ENCODE assay signal across 8 cellular contexts in genomic region chr1:47436979-47437517, GRCh38. TPM values are rescaled to one million over a fixed set of nuclear protein-coding genes. Genes with fewer than 3 reads are reported as not detected.
A peak's percentile ranks its signal among the peaks of the same experiment; 100 is the strongest.
DNase-seq lines count a peak whose midpoint lies in the region; ATAC-seq and TF ChIP-seq lines count a peak whose summit lies in the region.

No MANE protein-coding gene starts in this region.

- H3K36me3 ChIP-seq in hepatocyte (replicated peaks; ENCODE audit: insufficient read depth, low read depth) (no peaks in the 10 kb centered on the region), smooth muscle cell (ENCODE audit: low read depth) (no peaks in the 10 kb centered on the region)

- no peaks in the 10 kb centered on the region for H3K9me3 Mint-ChIP-seq in activated naive CD4-positive, alpha-beta T cell treated with anti-CD3 and anti-CD28 coated beads, Interleukin-2, amount 50 U/mL, for 72 hours

- DNase-seq in NCI-H1417 (lab: John Stamatoyannopoulos, UW) = peak in 2 of 3 experiments; percentile 74 to 89
- DNase-seq in NCI-H1417 treated with DMSO at 0.1 percent for 48 hours (lab: John Stamatoyannopoulos, UW) = no peak
- peak; percentile 53 for DNase-seq in HT-29 (ENCODE audit: low spot score)
- DNase-seq in activated naive CD4-positive, alpha-beta T cell treated with anti-CD3 and anti-CD28 coated beads, Interleukin-2, amount 50 U/mL, for 72 hours (ENCODE audit: low spot score in 2 of 2) = no peak
- DNase-seq in hepatocyte (ENCODE audit: low spot score) = no peak
- DNase-seq in smooth muscle cell (lab: John Stamatoyannopoulos, UW; ENCODE audit: unreplicated experiment) = no peak
- no peak for DNase-seq in GF-D8 (lab: John Stamatoyannopoulos, UW)

- H3K4me1 ChIP-seq in hepatocyte (ENCODE audit: insufficient read depth) (peaks cover 17% of the 10 kb centered on the region), smooth muscle cell (ENCODE audit: low read depth) (peaks cover 15% of the 10 kb centered on the region)

- peak; percentile 25 for ATAC-seq in GM21515 (IDR thresholded peaks at IDR 0.05; ENCODE audit: unreplicated experiment)
- ATAC-seq in activated naive CD4-positive, alpha-beta T cell treated with anti-CD3 and anti-CD28 coated beads, Interleukin-2, amount 50 U/mL, for 72 hours = peak; percentile 12 to 25

- H3K9me2 ChIP-seq in hepatocyte (replicated peaks; ENCODE audit: insufficient read depth) = no peaks in the 10 kb centered on the region

- 2% methylated on average over 31 of the region's 55 CpGs for WGBS in hepatocyte (ENCODE audit: low lambda C conversion rate, missing lambda C conversion rate)
- WGBS in smooth muscle cell (ENCODE audit: low lambda C conversion rate) = under 1% methylated on average over 48 of the region's 55 CpGs

- peak overlapping the region; percentile 97 for H3K4me2 ChIP-seq in hepatocyte
- H3K4me2 ChIP-seq in smooth muscle cell = peak overlapping the region; percentile 88

- peaks cover 5% of the 10 kb centered on the region for H4K20me1 ChIP-seq in hepatocyte (ENCODE audit: insufficient read depth, poor library complexity, severe bottlenecking)
- peaks cover 4% of the 10 kb centered on the region for H4K20me1 ChIP-seq in smooth muscle cell (ENCODE audit: low read depth)

- peaks cover 6 to 21% of the 10 kb centered on the region in 2 donors for H3K36me3 Mint-ChIP-seq in activated naive CD4-positive, alpha-beta T cell treated with anti-CD3 and anti-CD28 coated beads, Interleukin-2, amount 50 U/mL, for 72 hours

- H3K9me3 ChIP-seq in hepatocyte (ENCODE audit: low read depth) = no peaks in the 10 kb centered on the region
- no peaks in the 10 kb centered on the region for H3K9me3 ChIP-seq in smooth muscle cell (replicated peaks; ENCODE audit: low read depth)

- H2AFZ ChIP-seq in hepatocyte (peak overlapping the region; percentile 89), smooth muscle cell (ENCODE audit: low read depth) (peak overlapping the region; percentile 69)

- H3K27me3 ChIP-seq in hepatocyte (peaks cover 75% of the 10 kb centered on the region), smooth muscle cell (ENCODE audit: low read depth) (peaks cover 98% of the 10 kb centered on the region)

- H3K79me2 ChIP-seq in hepatocyte (peaks cover 17% of the 10 kb centered on the region), smooth muscle cell (ENCODE audit: low read depth) (no peaks in the 10 kb centered on the region)

- H3K27ac Mint-ChIP-seq in activated naive CD4-positive, alpha-beta T cell treated with anti-CD3 and anti-CD28 coated beads, Interleukin-2, amount 50 U/mL, for 72 hours = peak overlapping the region; percentile 90 to 95

- TF ChIP-seq CTCF in hepatocyte (IDR thresholded peaks at IDR 0.05; ENCODE audit: poor library complexity) = no peak
- TF ChIP-seq CTCF in smooth muscle cell (IDR thresholded peaks at IDR 0.05; ENCODE audit: borderline replicate concordance, insufficient read depth, poor library complexity, severe bottlenecking) = no peak

- no peaks in the 10 kb centered on the region for H3F3A ChIP-seq in smooth muscle cell (ENCODE audit: low read depth)

- no peak overlapping the region for H3K9ac ChIP-seq in smooth muscle cell (ENCODE audit: low read depth)

- H3K4me3 ChIP-seq in hepatocyte = peak overlapping the region; percentile 81
- peak overlapping the region; percentile 63 for H3K4me3 ChIP-seq in smooth muscle cell

- peak overlapping the region; percentile 88 for H3K27ac ChIP-seq in hepatocyte
- H3K27ac ChIP-seq in smooth muscle cell (ENCODE audit: low read depth) = no peak overlapping the region

RNA-seq across cellular contexts. Expression of gene FOXD2, which starts 0.8 kb away (rescaled TPM):
- total RNA-seq in HT-29 (2014; rRNA removed; shearing (Covaris generic)) = 2.8 TPM in 2 replicates
- under 1 TPM; 0.09 to 0.18 TPM for total RNA-seq in activated naive CD4-positive, alpha-beta T cell treated with anti-CD3 and anti-CD28 coated beads, Interleukin-2, amount 50 U/mL, for 72 hours
- 1.5 and 1.6 TPM in 2 replicates for total RNA-seq in hepatocyte
- 1.0 and 1.4 TPM in 2 replicates for polyA plus RNA-seq in hepatocyte
- total RNA-seq in smooth muscle cell = not detected in 2 replicates
- 0.09 TPM in 1 of 2 replicates, not detected in the other for polyA plus RNA-seq in smooth muscle cell

RNA-seq across cellular contexts. Expression of gene FOXE3, which starts 21.0 kb away (rescaled TPM):
- not detected in 2 replicates for total RNA-seq in HT-29 (2014; rRNA removed; shearing (Covaris generic))
- total RNA-seq in activated naive CD4-positive, alpha-beta T cell treated with anti-CD3 and anti-CD28 coated beads, Interleukin-2, amount 50 U/mL, for 72 hours = not detected
- total RNA-seq in hepatocyte (not detected in 2 replicates), smooth muscle cell (not detected in 2 replicates)
- polyA plus RNA-seq in hepatocyte (not detected in 2 replicates), smooth muscle cell (0.34 TPM in 1 of 2 replicates, not detected in the other)

Comparison
In these comparisons a context has a peak if more than half of its experiments do, and no peak if none do; other contexts are left out.
1. DNase-seq: peak in NCI-H1417 (2 of 3) and HT-29 (single experiment); none in NCI-H1417 treated with DMSO at 0.1 percent for 48 hours (single experiment), activated naive CD4-positive, alpha-beta T cell treated with anti-CD3 and anti-CD28 coated beads, Interleukin-2, amount 50 U/mL, for 72 hours (0 of 2), hepatocyte (single experiment), smooth muscle cell (single experiment) and GF-D8 (single experiment).